Comparison of ENCODE assay signal across 12 cellular contexts in genomic region chr14:49550284-49551184, GRCh38. TPM values are rescaled to one million over a fixed set of nuclear protein-coding genes. Genes with fewer than 3 reads are reported as not detected.
DNase-seq lines count a peak whose midpoint lies in the region; ATAC-seq and TF ChIP-seq lines count a peak whose summit lies in the region.
"Had no signal": no experiment of that assay in that cellular context is flagged by ENCODE, and none has a peak within 500 bp of the region (broad histone marks: within the 10 kb centered on the region; RNA-seq: fewer than 3 reads in every experiment).

No MANE protein-coding gene starts in this region.

- 54% methylated on average over 3 of the region's 5 CpGs; no CpG with 5 or more reads in 1 of the 2 experiments for WGBS in endodermal cell (ENCODE audit: insufficient coverage in 1 of 2, insufficient read length in 1 of 2), 2 experiments

- no peaks in the 10 kb centered on the region for H3K27me3 Mint-ChIP-seq in endodermal cell (ENCODE audit: insufficient read depth)
- H3K27me3 Mint-ChIP-seq: activated T-cell treated with anti-CD3 and anti-CD28 coated beads, Interleukin-2, amount 50 U/mL, for 24 hours; stimulated activated naive B cell treated with anti-CD40 and anti-IgM and Interleukin-4, amounts not matched to agents 10 μg/mL and 1 μg/mL and 100 μg/mL, for 72 hours had no signal

- intact Hi-C loops in vagina (cut with DNase I): no loop called here

- no peak overlapping the region for H3K4me3 ChIP-seq in endodermal cell (ENCODE audit: low read length)
- H3K4me3 ChIP-seq in vagina: no peak overlapping the region
- H3K4me3 ChIP-seq: psoas muscle, SK-N-MC had no signal

- no peak for ATAC-seq in HG03432 (IDR thresholded peaks at IDR 0.05; ENCODE audit: unreplicated experiment)
- ATAC-seq: psoas muscle had no signal

- peak; percentile 71 for TF ChIP-seq CTCF in endodermal cell (conservative IDR thresholded peaks at IDR 0.05)
- no peak for TF ChIP-seq CTCF in vagina (IDR thresholded peaks at IDR 0.05)

- no peak for TF ChIP-seq POLR2A in vagina (IDR thresholded peaks at IDR 0.05)

- DNase-seq in NCI-H1092 treated with DMSO at 0.1 percent for 48 hours (lab: John Stamatoyannopoulos, UW): peak; percentile 17
- no peak for DNase-seq in NCI-H1092 (lab: John Stamatoyannopoulos, UW)
- peak; percentile 40 to 68 for DNase-seq in NCI-H524 (lab: John Stamatoyannopoulos, UW)
- no peak for DNase-seq in endodermal cell
- peak; percentile 12 for DNase-seq in pons (ENCODE audit: low spot score)
- no peak for DNase-seq in vagina (ENCODE audit: extremely low spot score in 2 of 2)
- no peak for DNase-seq in EL
- DNase-seq: activated T-cell treated with anti-CD3 and anti-CD28 coated beads, Interleukin-2, amount 50 U/mL, for 24 hours; psoas muscle; stimulated activated naive B cell treated with anti-CD40 and anti-IgM and Interleukin-4, amounts not matched to agents 10 μg/mL and 1 μg/mL and 100 μg/mL, for 72 hours had no signal

- H3K27me3 ChIP-seq in endodermal cell (ENCODE audit: control insufficient read depth, insufficient read depth, low read length, poor library complexity, severe bottlenecking): no peaks in the 10 kb centered on the region
- no peaks in the 10 kb centered on the region for H3K27me3 ChIP-seq in vagina

- peak overlapping the region; percentile 6 for H3K9ac ChIP-seq in endodermal cell (ENCODE audit: extremely low read depth, low read length, poor library complexity, severe bottlenecking)

- peaks cover 4% of the 10 kb centered on the region for H3K36me3 Mint-ChIP-seq in endodermal cell (ENCODE audit: low read depth)
- H3K36me3 Mint-ChIP-seq: stimulated activated naive B cell treated with anti-CD40 and anti-IgM and Interleukin-4, amounts not matched to agents 10 μg/mL and 1 μg/mL and 100 μg/mL, for 72 hours had no signal

- H3K36me3 ChIP-seq in endodermal cell (ENCODE audit: control insufficient read depth, insufficient read depth, low read length) (no peaks in the 10 kb centered on the region), vagina (no peaks in the 10 kb centered on the region)

- H3K27ac ChIP-seq in endodermal cell (ENCODE audit: low read depth, low read length): no peak overlapping the region
- H3K27ac ChIP-seq in vagina: no peak overlapping the region
- H3K27ac ChIP-seq: psoas muscle, SK-N-MC had no signal

- H3K4me1 ChIP-seq in endodermal cell (ENCODE audit: control insufficient read depth, insufficient read depth, low read length) (peaks cover 14% of the 10 kb centered on the region), vagina (no peaks in the 10 kb centered on the region)
- H3K4me1 ChIP-seq: psoas muscle had no signal

- peaks cover 36% of the 10 kb centered on the region for H3K4me1 Mint-ChIP-seq in endodermal cell

- H3K27ac Mint-ChIP-seq in endodermal cell: peak overlapping the region; percentile 83
- H3K27ac Mint-ChIP-seq: activated T-cell treated with anti-CD3 and anti-CD28 coated beads, Interleukin-2, amount 50 U/mL, for 24 hours; stimulated activated naive B cell treated with anti-CD40 and anti-IgM and Interleukin-4, amounts not matched to agents 10 μg/mL and 1 μg/mL and 100 μg/mL, for 72 hours had no signal

- H3K4me3 Mint-ChIP-seq in endodermal cell: peak overlapping the region; percentile 26
- H3K4me3 Mint-ChIP-seq: activated T-cell treated with anti-CD3 and anti-CD28 coated beads, Interleukin-2, amount 50 U/mL, for 24 hours; stimulated activated naive B cell treated with anti-CD40 and anti-IgM and Interleukin-4, amounts not matched to agents 10 μg/mL and 1 μg/mL and 100 μg/mL, for 72 hours had no signal

- peaks cover 5% of the 10 kb centered on the region for H3K9me3 Mint-ChIP-seq in endodermal cell
- H3K9me3 Mint-ChIP-seq: activated T-cell treated with anti-CD3 and anti-CD28 coated beads, Interleukin-2, amount 50 U/mL, for 24 hours had no signal

- H3K9me3 ChIP-seq in endodermal cell (ENCODE audit: control insufficient read depth, low read length): peaks cover 3% of the 10 kb centered on the region
- H3K9me3 ChIP-seq in vagina: no peaks in the 10 kb centered on the region
- H3K9me3 ChIP-seq: psoas muscle had no signal

RNA-seq across cellular contexts. Expression of gene RPS29, which starts 35.6 kb away (rescaled TPM):
- total RNA-seq in endodermal cell (1,000 to 10,000 TPM; 1,577 to 1,586 TPM), vagina (3,080 TPM)
- 3,717 TPM for polyA plus RNA-seq in endodermal cell (2013, experiment 1 of 2)
- polyA plus RNA-seq in endodermal cell (2013, experiment 2 of 2): 3,497 TPM

RNA-seq across cellular contexts. Expression of gene LRR1, which starts 48.2 kb away (rescaled TPM):
- total RNA-seq in endodermal cell (10 to 100 TPM; 20.4 to 22.9 TPM), vagina (3.7 TPM)
- polyA plus RNA-seq in endodermal cell (2013, experiment 1 of 2): 22.7 TPM
- 23.7 TPM for polyA plus RNA-seq in endodermal cell (2013, experiment 2 of 2)

Comparison
In these comparisons a context has a peak if more than half of its experiments do, and no peak if none do; other contexts are left out.
1. DNase-seq: peak in NCI-H1092 treated with DMSO at 0.1 percent for 48 hours (single experiment), NCI-H524 (2 of 2) and pons (single experiment); none in NCI-H1092 (single experiment), endodermal cell (single experiment), vagina (0 of 2) and EL (single experiment).